In genomic region chr16:70576431-70577255, GRCh38 we compare ENCODE assay signal across 8 cellular contexts. TPM values are rescaled to one million over a fixed set of nuclear protein-coding genes. Genes with fewer than 3 reads are reported as not detected.
A peak's percentile ranks its signal among the peaks of the same experiment; 100 is the strongest.
DNase-seq lines count a peak whose midpoint lies in the region; ATAC-seq and TF ChIP-seq lines count a peak whose summit lies in the region.

No MANE protein-coding gene starts in this region.

- POLR2A ChIA-PET in AG04450 (lab: Yijun Ruan, JAX): interaction anchor here (0.6 to 1.7 kb wide), 3 partner anchors 23 to 195 kb away, joined by 3 to 9 read pairs (median 4); no protein-coding TSS in a partner anchor

- H3K9me3 ChIP-seq in AG04450 (ENCODE audit: control insufficient read depth, insufficient read depth, low read length): no peaks in the 10 kb centered on the region

- TF ChIP-seq CTCF in AG04450 (IDR thresholded peaks at IDR 0.05; ENCODE audit: low read depth, low read length) (no peak), chondrocyte (IDR thresholded peaks at IDR 0.05) (no peak), omental fat pad (IDR thresholded peaks at IDR 0.05) (no peak)

- H3K4me1 Mint-ChIP-seq in chondrocyte (ENCODE audit: low read depth): peaks cover 71% of the 10 kb centered on the region

- peaks cover 11% of the 10 kb centered on the region for H3K36me3 Mint-ChIP-seq in chondrocyte (ENCODE audit: low read depth)

- H3K27ac Mint-ChIP-seq in chondrocyte (ENCODE audit: unreplicated experiment): peak overlapping the region; percentile 94

- CTCF ChIA-PET in AG04450 (lab: Charles Lee): interaction anchor here (0.7 kb wide), 1 partner anchor 13 kb away, joined by 4 read pairs; no protein-coding TSS in a partner anchor

- no peaks in the 10 kb centered on the region for H3K27me3 Mint-ChIP-seq in chondrocyte (ENCODE audit: low read depth)

- H3K27ac ChIP-seq in AG04450 (ENCODE audit: low read depth, low read length): peak overlapping the region; percentile 57

- H3K4me3 ChIP-seq in AG04450 (ENCODE audit: low read depth, low read length): no peak overlapping the region

- no peaks in the 10 kb centered on the region for H3K9me3 Mint-ChIP-seq in chondrocyte (ENCODE audit: low read depth)

- ATAC-seq in GM18499 (IDR thresholded peaks at IDR 0.05; ENCODE audit: insufficient read depth, unreplicated experiment) (peak; percentile 78), HG02763 (IDR thresholded peaks at IDR 0.05; ENCODE audit: unreplicated experiment) (peak; percentile 57), omental fat pad (ENCODE audit: low FRiP score) (peak; percentile 35)

- no peaks in the 10 kb centered on the region for H3K27me3 ChIP-seq in AG04450 (ENCODE audit: control insufficient read depth, insufficient read depth, low read length)

- no peak overlapping the region for H3K4me3 Mint-ChIP-seq in chondrocyte (ENCODE audit: unreplicated experiment)

- DNase-seq in AG04450 (ENCODE audit: low read depth, low spot score) (peak; percentile 59), NCI-H2107 treated with DMSO at 0.1 percent for 48 hours (lab: John Stamatoyannopoulos, UW; ENCODE audit: unreplicated experiment) (peak; percentile 39), chondrocyte (ENCODE audit: low spot score) (no peak), omental fat pad (ENCODE audit: low spot score) (no peak), NCI-H2081 treated with DMSO at 0.1 percent for 48 hours (lab: John Stamatoyannopoulos, UW) (no peak), NCI-H1105 (lab: John Stamatoyannopoulos, UW) (no peak)

RNA-seq across cellular contexts. Expression of gene SF3B3, which starts 53.0 kb away (rescaled TPM):
- polyA plus RNA-seq in AG04450 (2011; rRNA removed): 139 and 169 TPM in 2 replicates
- polyA minus RNA-seq in AG04450 (2011; rRNA and poly(A)+ RNA removed): 200 and 213 TPM in 2 replicates
- total RNA-seq in chondrocyte (182 to 262 TPM (median 186 TPM) in 3 replicates), omental fat pad (100 to 1,000 TPM in 2 of 4 donors, 10 to 100 TPM in 2; 84.2 to 118 (median 95.6) TPM)

RNA-seq across cellular contexts. Expression of gene COG4, which starts 53.3 kb away (rescaled TPM):
- polyA plus RNA-seq in AG04450 (2011; rRNA removed): 50.6 and 51.8 TPM in 2 replicates
- 54.6 and 72.7 TPM in 2 replicates for polyA minus RNA-seq in AG04450 (2011; rRNA and poly(A)+ RNA removed)
- total RNA-seq in chondrocyte (48.4 to 65.1 TPM (median 49.8 TPM) in 3 replicates), omental fat pad (10 to 100 TPM; 23.3 to 59.1 (median 29.6) TPM)

Comparison
In these comparisons a context has a peak if more than half of its experiments do, and no peak if none do; other contexts are left out.
1. DNase-seq: peak in AG04450 (single experiment) and NCI-H2107 treated with DMSO at 0.1 percent for 48 hours (single experiment); none in chondrocyte (single experiment), omental fat pad (single experiment), NCI-H2081 treated with DMSO at 0.1 percent for 48 hours (single experiment) and NCI-H1105 (single experiment).
2. Peak in every context shown above with its lines, with median percentiles within 50 percentile points of each other: ATAC-seq.